In the genomic region with DNA sequence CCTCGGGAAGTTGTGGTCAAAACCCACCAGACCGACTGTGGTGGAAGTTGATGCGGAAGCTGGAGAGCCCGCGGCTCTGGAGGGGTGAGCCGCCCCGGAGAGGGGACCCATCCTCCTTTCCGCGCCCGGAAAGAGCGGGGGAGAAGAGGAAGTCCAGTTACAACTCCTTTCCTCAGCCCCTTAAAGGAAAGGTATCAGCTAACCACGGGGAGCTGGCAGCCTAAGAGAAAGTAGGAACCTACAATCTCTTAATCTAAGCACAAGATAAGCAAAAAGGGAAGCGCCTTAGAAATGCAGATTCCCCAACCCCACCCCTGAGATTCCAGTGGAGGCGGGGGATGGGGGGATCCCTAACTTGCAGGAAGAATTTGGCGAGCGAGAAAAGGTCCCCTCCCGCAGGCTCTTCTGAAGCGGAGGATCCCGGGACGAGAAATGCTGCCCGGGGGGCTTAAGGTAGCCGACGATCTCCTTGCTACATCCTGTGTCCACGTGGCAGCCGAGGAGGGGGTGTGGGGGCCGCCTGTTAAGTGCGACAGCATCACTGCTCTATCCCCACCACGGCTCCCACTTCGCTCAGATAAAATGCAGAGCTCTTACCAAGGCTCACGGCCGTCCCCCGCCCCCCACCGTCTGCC, we compare ENCODE assay signal across 8 cellular contexts.
DNase-seq lines count a peak whose midpoint lies in the region; ATAC-seq and TF ChIP-seq lines count a peak whose summit lies in the region.

No MANE protein-coding gene starts in this region.

- H3K36me3 ChIP-seq in esophagus muscularis mucosa (no peaks in the 10 kb centered on the region), prostate gland (no peaks in the 10 kb centered on the region)

- no peak for ATAC-seq in HG02870 (IDR thresholded peaks at IDR 0.05; ENCODE audit: unreplicated experiment)

- no peaks in the 10 kb centered on the region for H3K9me3 ChIP-seq in esophagus muscularis mucosa
- no peaks in the 10 kb centered on the region for H3K9me3 ChIP-seq in prostate gland

- intact Hi-C loops in esophagus muscularis mucosa (cut with DNase I) = no loop called here
- intact Hi-C loops in prostate gland (cut with DNase I) = no loop called here

- peak overlapping the region; percentile 48 to 60 (median 50) for H3K4me3 ChIP-seq in esophagus muscularis mucosa
- peak overlapping the region; percentile 30 to 34 for H3K4me3 ChIP-seq in prostate gland

- TF ChIP-seq POLR2A in esophagus muscularis mucosa (IDR thresholded peaks at IDR 0.05; ENCODE audit: low read depth) = no peak
- TF ChIP-seq POLR2A in prostate gland (IDR thresholded peaks at IDR 0.05) = no peak

- in situ Hi-C loops in GM13976 (cut with MboI; ENCODE audit: low sequenced_read_pairs, unreplicated experiment) = no loop called here

- TF ChIP-seq EP300 in esophagus muscularis mucosa (IDR thresholded peaks at IDR 0.05) = no peak

- WGBS in esophagus muscularis mucosa = 7% methylated on average over 27 of the region's 33 CpGs
- WGBS in prostate gland = 13% methylated on average over 31 of the region's 33 CpGs

- H3K27me3 ChIP-seq in esophagus muscularis mucosa = peaks cover 0 to 41% (median 23%) of the 10 kb centered on the region in 4 donors
- H3K27me3 ChIP-seq in prostate gland (replicated peaks; ENCODE audit: insufficient read depth) = no peaks in the 10 kb centered on the region

- TF ChIP-seq CTCF in GM13976 (IDR thresholded peaks at IDR 0.05; ENCODE audit: borderline replicate concordance, control extremely low read depth, extremely low read depth, insufficient read depth, missing control alignments) (no peak), esophagus muscularis mucosa (IDR thresholded peaks at IDR 0.05) (no peak), prostate gland (IDR thresholded peaks at IDR 0.05) (no peak)

- DNase-seq in GM13976 (ENCODE audit: low spot score) = peak; percentile 47
- peak; percentile 59 for DNase-seq in SIG-M5 (lab: John Stamatoyannopoulos, UW)
- DNase-seq in esophagus muscularis mucosa (ENCODE audit: extremely low spot score) = no peak
- no peak for DNase-seq in prostate gland (ENCODE audit: low spot score)
- DNase-seq in anterior cingulate cortex (lab: John Stamatoyannopoulos, UW) = no peak
- DNase-seq in NCI-H2196 treated with DMSO at 0.1 percent for 48 hours (lab: John Stamatoyannopoulos, UW; ENCODE audit: unreplicated experiment) = no peak
- DNase-seq in NCI-H2107 (lab: John Stamatoyannopoulos, UW) = no peak

- H3K27ac ChIP-seq in esophagus muscularis mucosa (replicated peaks in 1 of 4) = no peak overlapping the region
- H3K27ac ChIP-seq in prostate gland = no peak overlapping the region

- H3K4me1 ChIP-seq in esophagus muscularis mucosa (peaks cover 26 to 30% (median 30%) of the 10 kb centered on the region in 4 donors), prostate gland (replicated peaks) (no peaks in the 10 kb centered on the region)

Comparison
In these comparisons a context has a peak if more than half of its experiments do, and no peak if none do; other contexts are left out.
1. DNase-seq: peak in GM13976 (single experiment) and SIG-M5 (single experiment); none in esophagus muscularis mucosa (single experiment), prostate gland (single experiment), anterior cingulate cortex (0 of 58), NCI-H2196 treated with DMSO at 0.1 percent for 48 hours (single experiment) and NCI-H2107 (single experiment).